In the genomic region with DNA sequence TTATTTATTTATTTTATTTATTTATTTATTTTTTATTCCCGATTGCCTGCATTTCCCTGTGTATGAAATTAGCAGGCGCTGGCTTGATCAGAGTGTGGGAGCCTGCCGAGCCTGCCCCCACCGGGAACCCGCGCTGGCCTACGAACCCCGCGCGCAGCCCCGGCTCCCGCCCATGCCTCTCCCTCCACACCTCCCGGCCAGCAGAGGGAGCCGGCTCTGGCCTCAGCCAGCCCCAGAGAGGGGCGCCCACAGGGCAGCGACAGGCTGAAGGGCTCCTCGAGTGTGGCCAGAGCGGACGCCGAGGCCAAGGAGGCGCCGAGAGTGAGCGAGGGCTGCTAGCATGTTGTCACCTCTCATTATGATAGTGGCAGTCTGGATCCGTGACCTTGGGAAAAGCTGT, we compare ENCODE assay signal across 1 cellular context.
A peak's percentile ranks its signal among the peaks of the same experiment; 100 is the strongest.
TF ChIP-seq lines count a peak whose summit lies in the region.

No MANE protein-coding gene starts in this region.

TF ChIP-seq in HepG2, 621 proteins besides CTCF, POLR2A, EP300 and RAD21 (continued from another document):
- 0 out of 2 replicates have a peak, but pooled peaks have one; percentile 29 for TF ChIP-seq ZNF574 (CRISPR knock-in tag; IDR thresholded peaks at IDR 0.05)
